ENCODE assay signal across 10 cellular contexts in the genomic region with DNA sequence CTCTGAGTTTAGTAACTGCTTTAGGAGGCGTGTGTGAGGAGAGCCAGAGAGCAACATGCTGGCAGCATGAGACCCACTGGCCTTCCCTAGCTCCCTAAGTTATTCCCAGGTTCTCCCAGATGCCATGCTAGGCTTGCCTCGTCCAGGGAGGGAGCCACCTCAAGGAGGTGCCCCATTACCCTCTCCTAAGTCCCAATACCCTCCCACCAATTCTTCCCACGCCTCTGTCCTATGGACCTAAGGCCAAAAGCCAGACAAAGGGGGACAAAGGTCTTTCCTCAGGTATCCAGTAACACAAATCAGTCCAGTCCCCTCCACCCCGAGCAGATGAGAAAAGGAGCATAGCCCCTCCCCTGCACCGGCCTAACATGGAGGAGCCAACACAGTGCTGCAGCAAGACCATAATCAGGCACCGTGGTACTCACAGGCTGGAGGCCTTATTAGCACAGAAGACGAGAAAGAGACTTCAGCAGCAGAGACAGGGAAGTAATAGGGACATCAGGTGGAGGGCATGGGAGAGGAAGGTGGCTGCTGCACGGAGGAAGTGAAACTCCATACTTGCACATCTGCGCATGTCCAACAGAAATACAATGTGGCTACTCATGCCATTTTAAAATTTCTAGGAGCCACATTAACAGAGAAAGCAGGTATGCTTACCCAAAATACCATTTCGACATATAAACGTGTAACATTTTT. TPM values are rescaled to one million over a fixed set of nuclear protein-coding genes. Genes with fewer than 3 reads are reported as not detected.
DNase-seq lines count a peak whose midpoint lies in the region; ATAC-seq and TF ChIP-seq lines count a peak whose summit lies in the region.
"Had no signal": no experiment of that assay in that cellular context is flagged by ENCODE, and none has a peak within 500 bp of the region (broad histone marks: within the 10 kb centered on the region; RNA-seq: fewer than 3 reads in every experiment).

No MANE protein-coding gene starts in this region.

- TF ChIP-seq POLR2A in IMR-90 (IDR thresholded peaks at IDR 0.05; ENCODE audit: low read depth, low read length) = no peak

- in situ Hi-C loops in IMR-90 (cut with MboI; ENCODE audit: low sequenced_read_pairs) = no loop called here

- H3K27me3 Mint-ChIP-seq in brain = no peaks in the 10 kb centered on the region

- TF ChIP-seq CTCF in left ventricle myocardium inferior (IDR thresholded peaks at IDR 0.05; ENCODE audit: borderline replicate concordance) (no peak), IMR-90 (conservative IDR thresholded peaks at IDR 0.05; ENCODE audit: low read depth, low read length) (no peak), brain (conservative IDR thresholded peaks at IDR 0.05) (no peak)

- H3K9me3 ChIP-seq in left ventricle myocardium inferior (replicated peaks) = no peaks in the 10 kb centered on the region
- no peaks in the 10 kb centered on the region for H3K9me3 ChIP-seq in IMR-90 (ENCODE audit: control insufficient read depth, insufficient read depth, low read length)

- BruUV-seq in IMR-90 (replicated peaks; lab: Mats Ljungman, UMichigan) = no TSS peak

- no peak overlapping the region for H2BK120ac ChIP-seq in IMR-90 (ENCODE audit: low read depth, low read length)

- POLR2A ChIA-PET in IMR-90 (lab: Charles Lee; ENCODE audit: unreplicated experiment) = no interaction called here

- 63% methylated on average over 3 of the region's 11 CpGs; no CpG with 5 or more reads in 1 of the 2 experiments for WGBS in IMR-90 (ENCODE audit: extremely low coverage in 2 of 2, insufficient read length in 1 of 2), 2 experiments

- H2BK15ac ChIP-seq in IMR-90 (ENCODE audit: low read depth, low read length) = no peak overlapping the region

- H4K8ac ChIP-seq in IMR-90 (ENCODE audit: low read depth in 2 of 2, low read length in 2 of 2) = no peak overlapping the region

- H2AK5ac ChIP-seq in IMR-90 (ENCODE audit: low read depth, low read length) = peak overlapping the region; percentile 14; the same call in 1 of the 2 replicates

- no peak overlapping the region for H3K4ac ChIP-seq in IMR-90 (ENCODE audit: low read depth, low read length)

- no peak overlapping the region for H3K9ac ChIP-seq in IMR-90 (ENCODE audit: low read depth, low read length)

- H3K4me2 ChIP-seq in IMR-90 (ENCODE audit: low read depth, low read length) = no peak overlapping the region

- no peak overlapping the region for H2AK9ac ChIP-seq in IMR-90 (replicated peaks; ENCODE audit: low read depth, low read length, poor library complexity)

- no peaks in the 10 kb centered on the region for H3K36me3 Mint-ChIP-seq in brain

- H3K4me1 Mint-ChIP-seq in brain = peaks cover 99% of the 10 kb centered on the region

- H3K4me1 ChIP-seq in left ventricle myocardium inferior = peaks cover 100% of the 10 kb centered on the region
- peaks cover 42% of the 10 kb centered on the region for H3K4me1 ChIP-seq in IMR-90 (ENCODE audit: control insufficient read depth, insufficient read depth, low read length)

- peaks cover 73% of the 10 kb centered on the region for H3K9me1 ChIP-seq in IMR-90 (ENCODE audit: insufficient read depth, low read length)

- dilution Hi-C loops in IMR-90 (cut with HindIII; ENCODE audit: low sequenced_read_pairs, unreplicated experiment) = no loop called here

- TF ChIP-seq RAD21 in IMR-90 (IDR thresholded peaks at IDR 0.05; ENCODE audit: low read length) = no peak

- H2BK5ac ChIP-seq in IMR-90 (ENCODE audit: low read depth, low read length, poor library complexity, severe bottlenecking) = no peak overlapping the region

- H3K56ac ChIP-seq in IMR-90 (ENCODE audit: extremely low read depth, insufficient read depth, low read length) = no peak overlapping the region

- H2AFZ ChIP-seq in IMR-90 (replicated peaks; ENCODE audit: low read length, poor library complexity) = no peak overlapping the region

- peak overlapping the region in 4 of 5 experiments; percentile 10 to 82 (median 70) for H3K27ac Mint-ChIP-seq in brain

- DNase-seq in left ventricle myocardium inferior (no peak), Right ventricle myocardium superior (no peak), IMR-90 (no peak), NCI-H1694 treated with DMSO at 0.1 percent for 48 hours (lab: John Stamatoyannopoulos, UW) (no peak), COLO668 (lab: John Stamatoyannopoulos, UW; ENCODE audit: unreplicated experiment) (no peak), HUDEP-2 (lab: John Stamatoyannopoulos, UW; ENCODE audit: unreplicated experiment in 76 of 76) (no peak)
- DNase-seq: activated CD4-positive, alpha-beta T cell treated with anti-CD3 and anti-CD28 coated beads for 1 hour; NCI-H2171 treated with DMSO at 0.1 percent for 48 hours had no signal

- H3K4me3 ChIP-seq in left ventricle myocardium inferior (no peak overlapping the region), IMR-90 (ENCODE audit: insufficient read depth, low read depth, low read length) (no peak overlapping the region)

- peak overlapping the region in 2 of 5 experiments; percentile 19 to 29 for H3K4me3 Mint-ChIP-seq in brain

- intact Hi-C loops in left ventricle myocardium inferior (cut with micrococcal nuclease) (no loop called here), Right ventricle myocardium superior (cut with DNase I) (no loop called here), IMR-90 (cut with micrococcal nuclease) (no loop called here)

- no peak overlapping the region for H3K14ac ChIP-seq in IMR-90 (replicated peaks; ENCODE audit: low read depth, low read length)

- no peak overlapping the region for H4K91ac ChIP-seq in IMR-90 (ENCODE audit: insufficient read depth, low read depth, low read length)

- peaks cover 0 to 2% (median 0%) of the 10 kb centered on the region in 5 experiments for H3K9me3 Mint-ChIP-seq in brain

- no peak overlapping the region for H2BK20ac ChIP-seq in IMR-90 (ENCODE audit: low read depth, low read length)

- H3K79me1 ChIP-seq in IMR-90 (ENCODE audit: low read depth in 1 of 2, low read length in 2 of 2) = peaks cover 5 to 92% of the 10 kb centered on the region in 2 experiments; a peak in 3 of 4 replicates

- H3K27me3 ChIP-seq in left ventricle myocardium inferior (ENCODE audit: low read depth) (no peaks in the 10 kb centered on the region), IMR-90 (ENCODE audit: control insufficient read depth, insufficient read depth, low read length) (no peaks in the 10 kb centered on the region)

- H3K23ac ChIP-seq in IMR-90 (ENCODE audit: low read depth, low read length) = 0 out of 2 replicates have a peak overlapping the region, but pooled peaks have one; percentile 2

- no peak overlapping the region for H4K5ac ChIP-seq in IMR-90 (ENCODE audit: low read depth, low read length)

- no peaks in the 10 kb centered on the region for H3K36me3 ChIP-seq in left ventricle myocardium inferior
- H3K36me3 ChIP-seq in IMR-90 (ENCODE audit: control insufficient read depth, insufficient read depth, low read length) = no peaks in the 10 kb centered on the region

- H3K18ac ChIP-seq in IMR-90 (ENCODE audit: low read depth, low read length) = no peak overlapping the region

- ATAC-seq in Right ventricle myocardium superior (ENCODE audit: poor library complexity) (no peak), IMR-90 (ENCODE audit: low read depth) (no peak), GM19324 (IDR thresholded peaks at IDR 0.05; ENCODE audit: low FRiP score, unreplicated experiment) (no peak)

- CTCF ChIA-PET in IMR-90 (lab: Yijun Ruan, JAX) = no interaction called here

- peaks cover 100% of the 10 kb centered on the region for H4K20me1 ChIP-seq in IMR-90 (ENCODE audit: insufficient read depth, low read length)

- H3K27ac ChIP-seq in left ventricle myocardium inferior (replicated peaks) (peak overlapping the region; percentile 4), IMR-90 (ENCODE audit: insufficient read depth, low read length) (no peak overlapping the region)

TF ChIP-seq in IMR-90, 13 proteins besides CTCF, POLR2A, EP300 and RAD21 (continues in another document):
- TF ChIP-seq RCOR1 (IDR thresholded peaks at IDR 0.05; ENCODE audit: insufficient replicate concordance, low read length) (no peak), ELK1 (IDR thresholded peaks at IDR 0.05; ENCODE audit: borderline replicate concordance, low read depth, low read length) (no peak), MAZ (IDR thresholded peaks at IDR 0.05; ENCODE audit: borderline replicate concordance, low read depth, low read length) (no peak), RFX5 (IDR thresholded peaks at IDR 0.05; ENCODE audit: low read depth, low read length) (no peak), CHD1 (IDR thresholded peaks at IDR 0.05; ENCODE audit: low read depth, low read length) (no peak), MAFK (IDR thresholded peaks at IDR 0.05; ENCODE audit: low read depth, low read length) (no peak), BHLHE40 (IDR thresholded peaks at IDR 0.05; ENCODE audit: low read depth, low read length) (no peak), MXI1 (IDR thresholded peaks at IDR 0.05; ENCODE audit: borderline replicate concordance, low read depth, low read length) (no peak), CEBPB (IDR thresholded peaks at IDR 0.05; ENCODE audit: low read depth, low read length) (no peak), FOS (IDR thresholded peaks at IDR 0.05; ENCODE audit: low read depth, low read length) (no peak), NFE2L2 (IDR thresholded peaks at IDR 0.05; ENCODE audit: low read depth, low read length) (no peak), SMC3 (IDR thresholded peaks at IDR 0.05; ENCODE audit: low read depth, low read length) (no peak)

RNA-seq across cellular contexts. Expression of gene BRD4, which starts 46.3 kb away (rescaled TPM):
- total RNA-seq in left ventricle myocardium inferior (60.9 TPM), Right ventricle myocardium superior (55.1 TPM), IMR-90 (2012; rRNA removed) (7.0 and 7.2 TPM in 2 replicates)
- polyA plus RNA-seq in IMR-90 (2012; rRNA removed) (19.9 and 21.1 TPM in 2 replicates), brain (ENCODE audit: insufficient read depth, low read depth, low replicate concordance) (46.0 TPM)
- 9.0 and 15.0 TPM in 2 replicates for polyA plus RNA-seq in IMR-90 (2012; cell fraction: cytosol; rRNA removed)
- 29.5 and 41.2 TPM in 2 replicates for polyA plus RNA-seq in IMR-90 (2012; cell fraction: nucleus; rRNA removed; ENCODE audit: low replicate concordance)

RNA-seq across cellular contexts. Expression of gene EPHX3, which starts 53.8 kb away (rescaled TPM):
- not detected for total RNA-seq in left ventricle myocardium inferior
- 0.27 TPM for total RNA-seq in Right ventricle myocardium superior
- total RNA-seq in IMR-90 (2012; rRNA removed) = 0.18 TPM in 1 of 2 replicates, not detected in the other
- 0.12 and 0.16 TPM in 2 replicates for polyA plus RNA-seq in IMR-90 (2012; rRNA removed)
- 0.08 and 0.09 TPM in 2 replicates for polyA plus RNA-seq in IMR-90 (2012; cell fraction: cytosol; rRNA removed)
- polyA plus RNA-seq in IMR-90 (2012; cell fraction: nucleus; rRNA removed; ENCODE audit: low replicate concordance) = 0.78 and 1.2 TPM in 2 replicates
- polyA plus RNA-seq in brain (ENCODE audit: insufficient read depth, low read depth, low replicate concordance) = not detected
